ENCODE assay signal across 2 cellular contexts in the genomic region with DNA sequence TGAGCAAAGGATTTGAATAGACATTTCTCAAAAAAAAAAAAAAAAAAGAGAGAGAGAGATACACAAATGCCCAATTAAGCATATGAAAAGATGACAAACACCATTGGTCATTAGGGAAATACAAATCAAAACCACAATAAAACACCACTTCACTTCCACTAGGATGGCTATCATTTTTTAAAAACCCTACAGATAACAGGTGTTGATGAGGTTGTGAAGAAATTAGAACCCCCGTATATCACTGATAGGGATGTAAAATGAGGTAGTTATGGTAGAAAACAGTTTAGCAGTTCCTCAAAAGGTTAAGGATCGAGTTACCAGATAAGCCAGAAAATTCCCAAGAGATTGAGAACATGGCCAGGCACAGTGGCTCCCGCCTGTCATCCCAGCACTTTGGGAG.
A peak's percentile ranks its signal among the peaks of the same experiment; 100 is the strongest.
TF ChIP-seq lines count a peak whose summit lies in the region.

No MANE protein-coding gene starts in this region.

TF ChIP-seq in HEK293, 187 proteins besides CTCF, POLR2A, EP300 and RAD21 (continues in another document):
- TF ChIP-seq ZNF169 (tag by site-specific recombination; IDR thresholded peaks at IDR 0.05): no peak
- TF ChIP-seq ZNF514 (tag by site-specific recombination; IDR thresholded peaks at IDR 0.05): no peak
- TF ChIP-seq ZNF791 (tag by site-specific recombination; IDR thresholded peaks at IDR 0.05): no peak
- no peak for TF ChIP-seq IKZF3 (tag by site-specific recombination; IDR thresholded peaks at IDR 0.05)
- TF ChIP-seq, protein P1, sequence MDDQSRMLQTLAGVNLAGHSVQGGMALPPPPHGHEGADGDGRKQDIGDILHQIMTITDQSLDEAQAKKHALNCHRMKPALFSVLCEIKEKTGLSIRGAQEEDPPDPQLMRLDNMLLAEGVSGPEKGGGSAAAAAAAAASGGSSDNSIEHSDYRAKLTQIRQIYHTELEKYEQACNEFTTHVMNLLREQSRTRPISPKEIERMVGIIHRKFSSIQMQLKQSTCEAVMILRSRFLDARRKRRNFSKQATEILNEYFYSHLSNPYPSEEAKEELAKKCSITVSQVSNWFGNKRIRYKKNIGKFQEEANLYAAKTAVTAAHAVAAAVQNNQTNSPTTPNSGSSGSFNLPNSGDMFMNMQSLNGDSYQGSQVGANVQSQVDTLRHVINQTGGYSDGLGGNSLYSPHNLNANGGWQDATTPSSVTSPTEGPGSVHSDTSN (CRISPR knock-in tag; IDR thresholded peaks at IDR 0.05): no peak
- no peak for TF ChIP-seq ZNF19 (tag by site-specific recombination; IDR thresholded peaks at IDR 0.05; ENCODE audit: low read depth)
- TF ChIP-seq, protein P2, sequence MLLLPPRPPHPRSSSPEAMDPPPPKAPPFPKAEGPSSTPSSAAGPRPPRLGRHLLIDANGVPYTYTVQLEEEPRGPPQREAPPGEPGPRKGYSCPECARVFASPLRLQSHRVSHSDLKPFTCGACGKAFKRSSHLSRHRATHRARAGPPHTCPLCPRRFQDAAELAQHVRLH (tag by site-specific recombination; IDR thresholded peaks at IDR 0.05): peak; percentile 64; the same call in 1 of the 2 replicates
- TF ChIP-seq GLI4 (tag by site-specific recombination; IDR thresholded peaks at IDR 0.05): no peak
- TF ChIP-seq HOXD13 (CRISPR knock-in tag; IDR thresholded peaks at IDR 0.05; ENCODE audit: borderline replicate concordance): no peak
- TF ChIP-seq ZNF610 (tag by site-specific recombination; IDR thresholded peaks at IDR 0.05; ENCODE audit: borderline replicate concordance): no peak
- TF ChIP-seq ZNF510 (tag by site-specific recombination; IDR thresholded peaks at IDR 0.05; ENCODE audit: insufficient replicate concordance): no peak
- no peak for TF ChIP-seq ZNF23 (tag by site-specific recombination; IDR thresholded peaks at IDR 0.05; ENCODE audit: borderline replicate concordance)
- TF ChIP-seq FEZF1 (tag by site-specific recombination; IDR thresholded peaks at IDR 0.05): peak; percentile 51; the same call in 1 of the 2 replicates
- TF ChIP-seq, protein P3, sequence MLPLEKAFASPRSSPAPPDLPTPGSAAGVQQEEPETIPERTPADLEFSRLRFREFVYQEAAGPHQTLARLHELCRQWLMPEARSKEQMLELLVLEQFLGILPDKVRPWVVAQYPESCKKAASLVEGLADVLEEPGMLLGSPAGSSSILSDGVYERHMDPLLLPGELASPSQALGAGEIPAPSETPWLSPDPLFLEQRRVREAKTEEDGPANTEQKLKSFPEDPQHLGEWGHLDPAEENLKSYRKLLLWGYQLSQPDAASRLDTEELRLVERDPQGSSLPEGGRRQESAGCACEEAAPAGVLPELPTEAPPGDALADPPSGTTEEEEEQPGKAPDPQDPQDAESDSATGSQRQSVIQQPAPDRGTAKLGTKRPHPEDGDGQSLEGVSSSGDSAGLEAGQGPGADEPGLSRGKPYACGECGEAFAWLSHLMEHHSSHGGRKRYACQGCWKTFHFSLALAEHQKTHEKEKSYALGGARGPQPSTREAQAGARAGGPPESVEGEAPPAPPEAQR (tag by site-specific recombination; IDR thresholded peaks at IDR 0.05): no peak
- TF ChIP-seq, protein P4, sequence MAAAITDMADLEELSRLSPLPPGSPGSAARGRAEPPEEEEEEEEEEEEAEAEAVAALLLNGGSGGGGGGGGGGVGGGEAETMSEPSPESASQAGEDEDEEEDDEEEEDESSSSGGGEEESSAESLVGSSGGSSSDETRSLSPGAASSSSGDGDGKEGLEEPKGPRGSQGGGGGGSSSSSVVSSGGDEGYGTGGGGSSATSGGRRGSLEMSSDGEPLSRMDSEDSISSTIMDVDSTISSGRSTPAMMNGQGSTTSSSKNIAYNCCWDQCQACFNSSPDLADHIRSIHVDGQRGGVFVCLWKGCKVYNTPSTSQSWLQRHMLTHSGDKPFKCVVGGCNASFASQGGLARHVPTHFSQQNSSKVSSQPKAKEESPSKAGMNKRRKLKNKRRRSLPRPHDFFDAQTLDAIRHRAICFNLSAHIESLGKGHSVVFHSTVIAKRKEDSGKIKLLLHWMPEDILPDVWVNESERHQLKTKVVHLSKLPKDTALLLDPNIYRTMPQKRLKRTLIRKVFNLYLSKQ (tag by site-specific recombination; IDR thresholded peaks at IDR 0.05; ENCODE audit: borderline replicate concordance): no peak
- TF ChIP-seq, protein P5, sequence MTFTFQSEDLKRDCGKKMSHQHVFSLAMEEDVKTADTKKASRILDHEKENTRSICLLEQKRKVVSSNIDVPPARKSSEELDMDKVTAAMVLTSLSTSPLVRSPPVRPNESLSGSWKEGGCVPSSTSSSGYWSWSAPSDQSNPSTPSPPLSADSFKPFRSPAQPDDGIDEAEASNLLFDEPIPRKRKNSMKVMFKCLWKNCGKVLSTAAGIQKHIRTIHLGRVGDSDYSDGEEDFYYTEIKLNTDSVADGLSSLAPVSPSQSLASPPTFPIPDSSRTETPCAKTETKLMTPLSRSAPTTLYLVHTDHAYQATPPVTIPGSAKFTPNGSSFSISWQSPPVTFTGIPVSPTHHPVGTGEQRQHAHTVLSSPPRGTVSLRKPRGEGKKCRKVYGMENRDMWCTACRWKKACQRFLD (tag by site-specific recombination; IDR thresholded peaks at IDR 0.05): no peak
- TF ChIP-seq ZNF658 (tag by site-specific recombination; IDR thresholded peaks at IDR 0.05): no peak
- no peak for TF ChIP-seq ZNF426 (tag by site-specific recombination; IDR thresholded peaks at IDR 0.05)
- TF ChIP-seq ZNF776 (tag by site-specific recombination; IDR thresholded peaks at IDR 0.05; ENCODE audit: borderline replicate concordance): no peak
- no peak for TF ChIP-seq ZFP41 (tag by site-specific recombination; IDR thresholded peaks at IDR 0.05; ENCODE audit: borderline replicate concordance)
- no peak for TF ChIP-seq ZNF529 (tag by site-specific recombination; IDR thresholded peaks at IDR 0.05; ENCODE audit: insufficient replicate concordance)
- TF ChIP-seq ZNF121 (tag by site-specific recombination; IDR thresholded peaks at IDR 0.05): no peak
- no peak for TF ChIP-seq ZNF37A (tag by site-specific recombination; IDR thresholded peaks at IDR 0.05)
- 0 out of 2 replicates have a peak, but pooled peaks have one; percentile 18 for TF ChIP-seq KLF8 (tag by site-specific recombination; IDR thresholded peaks at IDR 0.05)
- TF ChIP-seq ZNF677 (tag by site-specific recombination; IDR thresholded peaks at IDR 0.05): no peak
- TF ChIP-seq ZNF140 (tag by site-specific recombination; IDR thresholded peaks at IDR 0.05): no peak
- TF ChIP-seq, protein P6, sequence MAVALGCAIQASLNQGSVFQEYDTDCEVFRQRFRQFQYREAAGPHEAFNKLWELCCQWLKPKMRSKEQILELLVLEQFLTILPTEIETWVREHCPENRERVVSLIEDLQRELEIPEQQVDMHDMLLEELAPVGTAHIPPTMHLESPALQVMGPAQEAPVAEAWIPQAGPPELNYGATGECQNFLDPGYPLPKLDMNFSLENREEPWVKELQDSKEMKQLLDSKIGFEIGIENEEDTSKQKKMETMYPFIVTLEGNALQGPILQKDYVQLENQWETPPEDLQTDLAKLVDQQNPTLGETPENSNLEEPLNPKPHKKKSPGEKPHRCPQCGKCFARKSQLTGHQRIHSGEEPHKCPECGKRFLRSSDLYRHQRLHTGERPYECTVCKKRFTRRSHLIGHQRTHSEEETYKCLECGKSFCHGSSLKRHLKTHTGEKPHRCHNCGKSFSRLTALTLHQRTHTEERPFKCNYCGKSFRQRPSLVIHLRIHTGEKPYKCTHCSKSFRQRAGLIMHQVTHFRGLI (tag by site-specific recombination; IDR thresholded peaks at IDR 0.05): no peak
- TF ChIP-seq ZNF792 (tag by site-specific recombination; IDR thresholded peaks at IDR 0.05): no peak

TF ChIP-seq in GM12878, 131 proteins besides CTCF, POLR2A, EP300 and RAD21:
- TF ChIP-seq RCOR1 (conservative IDR thresholded peaks at IDR 0.05; ENCODE audit: low read depth, low read length) (no peak), IKZF2 (IDR thresholded peaks at IDR 0.05) (no peak), BRCA1 (IDR thresholded peaks at IDR 0.05; ENCODE audit: low read depth, low read length) (no peak), RUNX3 (IDR thresholded peaks at IDR 0.05; ENCODE audit: low read length) (no peak), EGR1 (IDR thresholded peaks at IDR 0.05; ENCODE audit: borderline replicate concordance in 1 of 2, low read depth in 2 of 2, low read length in 2 of 2) (no peak), GABPA (IDR thresholded peaks at IDR 0.05; ENCODE audit: low read depth) (no peak), CBFB (IDR thresholded peaks at IDR 0.05; ENCODE audit: low read depth) (no peak)
- TF ChIP-seq, protein P7, sequence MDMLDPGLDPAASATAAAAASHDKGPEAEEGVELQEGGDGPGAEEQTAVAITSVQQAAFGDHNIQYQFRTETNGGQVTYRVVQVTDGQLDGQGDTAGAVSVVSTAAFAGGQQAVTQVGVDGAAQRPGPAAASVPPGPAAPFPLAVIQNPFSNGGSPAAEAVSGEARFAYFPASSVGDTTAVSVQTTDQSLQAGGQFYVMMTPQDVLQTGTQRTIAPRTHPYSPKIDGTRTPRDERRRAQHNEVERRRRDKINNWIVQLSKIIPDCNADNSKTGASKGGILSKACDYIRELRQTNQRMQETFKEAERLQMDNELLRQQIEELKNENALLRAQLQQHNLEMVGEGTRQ (IDR thresholded peaks at IDR 0.05; ENCODE audit: borderline replicate concordance, low read depth, low read length): no peak
- TF ChIP-seq, protein P8, sequence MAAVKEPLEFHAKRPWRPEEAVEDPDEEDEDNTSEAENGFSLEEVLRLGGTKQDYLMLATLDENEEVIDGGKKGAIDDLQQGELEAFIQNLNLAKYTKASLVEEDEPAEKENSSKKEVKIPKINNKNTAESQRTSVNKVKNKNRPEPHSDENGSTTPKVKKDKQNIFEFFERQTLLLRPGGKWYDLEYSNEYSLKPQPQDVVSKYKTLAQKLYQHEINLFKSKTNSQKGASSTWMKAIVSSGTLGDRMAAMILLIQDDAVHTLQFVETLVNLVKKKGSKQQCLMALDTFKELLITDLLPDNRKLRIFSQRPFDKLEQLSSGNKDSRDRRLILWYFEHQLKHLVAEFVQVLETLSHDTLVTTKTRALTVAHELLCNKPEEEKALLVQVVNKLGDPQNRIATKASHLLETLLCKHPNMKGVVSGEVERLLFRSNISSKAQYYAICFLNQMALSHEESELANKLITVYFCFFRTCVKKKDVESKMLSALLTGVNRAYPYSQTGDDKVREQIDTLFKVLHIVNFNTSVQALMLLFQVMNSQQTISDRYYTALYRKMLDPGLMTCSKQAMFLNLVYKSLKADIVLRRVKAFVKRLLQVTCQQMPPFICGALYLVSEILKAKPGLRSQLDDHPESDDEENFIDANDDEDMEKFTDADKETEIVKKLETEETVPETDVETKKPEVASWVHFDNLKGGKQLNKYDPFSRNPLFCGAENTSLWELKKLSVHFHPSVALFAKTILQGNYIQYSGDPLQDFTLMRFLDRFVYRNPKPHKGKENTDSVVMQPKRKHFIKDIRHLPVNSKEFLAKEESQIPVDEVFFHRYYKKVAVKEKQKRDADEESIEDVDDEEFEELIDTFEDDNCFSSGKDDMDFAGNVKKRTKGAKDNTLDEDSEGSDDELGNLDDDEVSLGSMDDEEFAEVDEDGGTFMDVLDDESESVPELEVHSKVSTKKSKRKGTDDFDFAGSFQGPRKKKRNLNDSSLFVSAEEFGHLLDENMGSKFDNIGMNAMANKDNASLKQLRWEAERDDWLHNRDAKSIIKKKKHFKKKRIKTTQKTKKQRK (IDR thresholded peaks at IDR 0.05; ENCODE audit: low read depth, low read length): no peak
- TF ChIP-seq, protein P9, sequence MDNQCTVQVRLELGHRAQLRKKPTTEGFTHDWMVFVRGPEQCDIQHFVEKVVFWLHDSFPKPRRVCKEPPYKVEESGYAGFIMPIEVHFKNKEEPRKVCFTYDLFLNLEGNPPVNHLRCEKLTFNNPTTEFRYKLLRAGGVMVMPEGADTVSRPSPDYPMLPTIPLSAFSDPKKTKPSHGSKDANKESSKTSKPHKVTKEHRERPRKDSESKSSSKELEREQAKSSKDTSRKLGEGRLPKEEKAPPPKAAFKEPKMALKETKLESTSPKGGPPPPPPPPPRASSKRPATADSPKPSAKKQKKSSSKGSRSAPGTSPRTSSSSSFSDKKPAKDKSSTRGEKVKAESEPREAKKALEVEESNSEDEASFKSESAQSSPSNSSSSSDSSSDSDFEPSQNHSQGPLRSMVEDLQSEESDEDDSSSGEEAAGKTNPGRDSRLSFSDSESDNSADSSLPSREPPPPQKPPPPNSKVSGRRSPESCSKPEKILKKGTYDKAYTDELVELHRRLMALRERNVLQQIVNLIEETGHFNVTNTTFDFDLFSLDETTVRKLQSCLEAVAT (IDR thresholded peaks at IDR 0.05): no peak
